In genomic region chr20:652611-653109, GRCh38 we compare ENCODE assay signal across 8 cellular contexts. TPM values are rescaled to one million over a fixed set of nuclear protein-coding genes. Genes with fewer than 3 reads are reported as not detected.
A peak's percentile ranks its signal among the peaks of the same experiment; 100 is the strongest.
DNase-seq lines count a peak whose midpoint lies in the region; ATAC-seq and TF ChIP-seq lines count a peak whose summit lies in the region.

No MANE protein-coding gene starts in this region.

- H3K4me1 Mint-ChIP-seq in nephron, result peaks cover 13% of the 10 kb centered on the region

- TF ChIP-seq CTCF in epithelial cell of esophagus (IDR thresholded peaks at IDR 0.05; ENCODE audit: insufficient read depth, low read depth, low read length, missing control alignments), result no peak
- no peak for TF ChIP-seq CTCF in nephron (IDR thresholded peaks at IDR 0.05; ENCODE audit: unreplicated experiment in 3 of 3)

- H3K27ac ChIP-seq in BLaER1, result peak overlapping the region; percentile 72

- no peaks in the 10 kb centered on the region for H3K9me3 ChIP-seq in BLaER1

- H3K4me3 ChIP-seq in BLaER1, result peak overlapping the region; percentile 72
- H3K4me3 ChIP-seq in epithelial cell of esophagus (ENCODE audit: low read length), result peak overlapping the region; percentile 96

- peak; percentile 42 for DNase-seq in SK-N-DZ (ENCODE audit: low spot score)
- DNase-seq in epithelial cell of esophagus (ENCODE audit: low read depth), result no peak
- no peak for DNase-seq in NCI-H748 (lab: John Stamatoyannopoulos, UW; ENCODE audit: unreplicated experiment)
- DNase-seq in OCI-M2 (lab: John Stamatoyannopoulos, UW; ENCODE audit: unreplicated experiment), result no peak
- DNase-seq in iPS-NIHi11 (ENCODE audit: low spot score), result no peak

- H3K27ac Mint-ChIP-seq in nephron, result no peak overlapping the region

- no peaks in the 10 kb centered on the region for H3K27me3 ChIP-seq in BLaER1

- no peaks in the 10 kb centered on the region for H3K9me3 Mint-ChIP-seq in nephron

- peak overlapping the region; percentile 76 to 88 (median 80) for H3K4me3 Mint-ChIP-seq in nephron

- H3K4me2 ChIP-seq in BLaER1, result peak overlapping the region; percentile 96

- H3K4me1 ChIP-seq in BLaER1, result peaks cover 20% of the 10 kb centered on the region

- H3K36me3 ChIP-seq in BLaER1, result peaks cover 11% of the 10 kb centered on the region

- peak; percentile 37 for ATAC-seq in GM21723 (IDR thresholded peaks at IDR 0.05; ENCODE audit: unreplicated experiment)

- no peaks in the 10 kb centered on the region for H4K20me1 ChIP-seq in BLaER1

- peaks cover 20% of the 10 kb centered on the region for H3K27me3 Mint-ChIP-seq in nephron (ENCODE audit: low read depth)

- peak overlapping the region; percentile 78 for H3K9ac ChIP-seq in BLaER1

- peaks cover 26% of the 10 kb centered on the region for H3K36me3 Mint-ChIP-seq in nephron (ENCODE audit: low read depth)

RNA-seq across cellular contexts. Expression of gene SRXN1, which starts 0.3 kb away (rescaled TPM):
- 35.2 and 40.3 TPM in 2 replicates for polyA plus RNA-seq in SK-N-DZ (2014; cell fraction: cytosol; rRNA removed)
- polyA plus RNA-seq in SK-N-DZ (2014; cell fraction: nucleus; rRNA removed), result 13.9 and 16.4 TPM in 2 replicates

RNA-seq across cellular contexts. Expression of gene SCRT2, which starts 22.9 kb away (rescaled TPM):
- 0.62 and 1.2 TPM in 2 replicates for polyA plus RNA-seq in SK-N-DZ (2014; cell fraction: cytosol; rRNA removed)
- polyA plus RNA-seq in SK-N-DZ (2014; cell fraction: nucleus; rRNA removed), result 0.67 and 1.2 TPM in 2 replicates

RNA-seq across cellular contexts. Expression of gene TCF15, which starts 42.6 kb away (rescaled TPM):
- polyA plus RNA-seq in SK-N-DZ (2014; cell fraction: cytosol; rRNA removed), result 1.3 and 1.7 TPM in 2 replicates
- 0.96 and 2.2 TPM in 2 replicates for polyA plus RNA-seq in SK-N-DZ (2014; cell fraction: nucleus; rRNA removed)
